ENCODE assay signal across 18 cellular contexts in genomic region chr1:41401899-41402298, GRCh38. TPM values are rescaled to one million over a fixed set of nuclear protein-coding genes. Genes with fewer than 3 reads are reported as not detected.
DNase-seq lines count a peak whose midpoint lies in the region; ATAC-seq, FAIRE-seq and TF ChIP-seq lines count a peak whose summit lies in the region.
"Had no signal": no experiment of that assay in that cellular context is flagged by ENCODE, and none has a peak within 500 bp of the region (broad histone marks: within the 10 kb centered on the region; RNA-seq: fewer than 3 reads in every experiment).

No MANE protein-coding gene starts in this region.

- no peak for TF ChIP-seq RAD21 in IMR-90 (IDR thresholded peaks at IDR 0.05; ENCODE audit: low read length)
- TF ChIP-seq RAD21 in Ishikawa (IDR thresholded peaks at IDR 0.05; ENCODE audit: low read depth): no peak
- no peak for TF ChIP-seq RAD21 in H1 (IDR thresholded peaks at IDR 0.05 in 1 of 2, conservative IDR thresholded peaks at IDR 0.05 in 1 of 2; ENCODE audit: low read depth in 2 of 2, low read length in 2 of 2)

- H4K5ac ChIP-seq in IMR-90 (ENCODE audit: low read depth, low read length): no peak overlapping the region
- no peak overlapping the region for H4K5ac ChIP-seq in H1 (ENCODE audit: insufficient read length, low read depth, low read length)

- DNase-seq in IMR-90: no peak
- no peak for DNase-seq in WTC11 (ENCODE audit: low spot score)
- no peak for DNase-seq in H1 (ENCODE audit: low read depth in 1 of 2, low spot score in 2 of 2)
- DNase-seq in central memory CD4-positive, alpha-beta T cell: no peak
- no peak for DNase-seq in NCI-H748 (lab: John Stamatoyannopoulos, UW; ENCODE audit: unreplicated experiment)
- DNase-seq in GM12892 (ENCODE audit: insufficient read length): no peak
- no peak for DNase-seq in GM23338 (ENCODE audit: low spot score)
- DNase-seq: C1 segment of cervical spinal cord; CD4-positive, alpha-beta memory T cell; DMS153; DND-41; GM23248; HCEC 1CT had no signal

- peaks cover 51% of the 10 kb centered on the region for H3K27me3 ChIP-seq in IMR-90 (ENCODE audit: control insufficient read depth, insufficient read depth, low read length)
- peaks cover 0 to 5% (median 2%) of the 10 kb centered on the region in 4 experiments; a peak in 2 of 7 replicates for H3K27me3 ChIP-seq in H1 (replicated peaks in 1 of 4; ENCODE audit: control insufficient read depth in 3 of 4, extremely low read depth in 1 of 4, insufficient read depth in 3 of 4, low read length in 3 of 4)
- H3K27me3 ChIP-seq in GM23338 (ENCODE audit: insufficient read depth): no peaks in the 10 kb centered on the region

- H2BK120ac ChIP-seq in IMR-90 (ENCODE audit: low read depth, low read length) (no peak overlapping the region), H1 (replicated peaks; ENCODE audit: low read depth, low read length) (no peak overlapping the region)

- H2BK15ac ChIP-seq in IMR-90 (ENCODE audit: low read depth, low read length) (no peak overlapping the region), H1 (ENCODE audit: low read length) (no peak overlapping the region)

- H3K4me2 ChIP-seq in IMR-90 (ENCODE audit: low read depth, low read length): no peak overlapping the region
- H3K4me2 ChIP-seq in H1 (ENCODE audit: insufficient read depth in 1 of 2, low read depth in 2 of 2, low read length in 2 of 2): no peak overlapping the region
- no peak overlapping the region for H3K4me2 ChIP-seq in GM23338

- H4K91ac ChIP-seq in IMR-90 (ENCODE audit: insufficient read depth, low read depth, low read length) (no peak overlapping the region), H1 (replicated peaks; ENCODE audit: insufficient read length, low read length) (no peak overlapping the region)

- intact Hi-C loops in IMR-90 (cut with micrococcal nuclease): no loop called here

- H2BK20ac ChIP-seq in IMR-90 (ENCODE audit: low read depth, low read length) (no peak overlapping the region), H1 (ENCODE audit: low read length) (no peak overlapping the region)

- TF ChIP-seq POLR2A in IMR-90 (IDR thresholded peaks at IDR 0.05; ENCODE audit: low read depth, low read length): no peak
- TF ChIP-seq POLR2A in H1 (IDR thresholded peaks at IDR 0.05; ENCODE audit: control extremely low read depth in 1 of 2, low read depth in 2 of 2, low read length in 2 of 2): no peak
- TF ChIP-seq POLR2A in GM12892 (IDR thresholded peaks at IDR 0.05; ENCODE audit: low read depth, low read length): no peak

- H3K18ac ChIP-seq in IMR-90 (ENCODE audit: low read depth, low read length) (no peak overlapping the region), H1 (ENCODE audit: extremely low read depth, low read length) (no peak overlapping the region)

- H4K20me1 ChIP-seq in IMR-90 (ENCODE audit: insufficient read depth, low read length) (no peaks in the 10 kb centered on the region), H1 (replicated peaks in 1 of 2; ENCODE audit: control insufficient read depth in 1 of 2, insufficient read depth in 2 of 2, low read length in 2 of 2) (no peaks in the 10 kb centered on the region), GM23338 (replicated peaks; ENCODE audit: insufficient read depth) (no peaks in the 10 kb centered on the region)

- H2BK12ac ChIP-seq in H1 (ENCODE audit: low read depth, low read length): no peak overlapping the region

- peaks cover 12% of the 10 kb centered on the region for H3K27me3 Mint-ChIP-seq in WTC11 (ENCODE audit: low read depth)
- H3K27me3 Mint-ChIP-seq in GM23338 (ENCODE audit: insufficient read depth, low read depth, poor library complexity): peaks cover 9% of the 10 kb centered on the region

- H3K9me1 ChIP-seq in IMR-90 (ENCODE audit: insufficient read depth, low read length): no peaks in the 10 kb centered on the region

- H3K14ac ChIP-seq in IMR-90 (replicated peaks; ENCODE audit: low read depth, low read length) (no peak overlapping the region), H1 (ENCODE audit: insufficient read length) (no peak overlapping the region)

- FAIRE-seq in H1 (lab: Jason Lieb, UNC) (no peak), GM12892 (lab: Jason Lieb, UNC) (no peak)
- FAIRE-seq: D721Med, G401.6, GM19239, H54 had no signal

- H3K79me1 ChIP-seq in IMR-90 (ENCODE audit: low read depth in 1 of 2, low read length in 2 of 2): no peaks in the 10 kb centered on the region
- no peaks in the 10 kb centered on the region for H3K79me1 ChIP-seq in H1 (ENCODE audit: low read depth, low read length)

- H2AK9ac ChIP-seq in IMR-90 (replicated peaks; ENCODE audit: low read depth, low read length, poor library complexity): no peak overlapping the region

- H3K4me1 Mint-ChIP-seq in WTC11: peaks cover 28% of the 10 kb centered on the region
- H3K4me1 Mint-ChIP-seq in GM23338: peaks cover 33% of the 10 kb centered on the region
- H3K4me1 Mint-ChIP-seq: CD4-positive, alpha-beta memory T cell had no signal

- H4K8ac ChIP-seq in IMR-90 (ENCODE audit: low read depth in 2 of 2, low read length in 2 of 2) (no peak overlapping the region), H1 (ENCODE audit: extremely low read depth, insufficient read depth, low read length) (no peak overlapping the region)

- no peak overlapping the region for H3K27ac Mint-ChIP-seq in WTC11
- no peak overlapping the region for H3K27ac Mint-ChIP-seq in GM23338
- H3K27ac Mint-ChIP-seq: CD4-positive, alpha-beta memory T cell had no signal

- no peak overlapping the region for H2BK5ac ChIP-seq in IMR-90 (ENCODE audit: low read depth, low read length, poor library complexity, severe bottlenecking)
- H2BK5ac ChIP-seq in H1 (ENCODE audit: low read depth, low read length): no peak overlapping the region

- no peaks in the 10 kb centered on the region for H3F3A ChIP-seq in GM23338 (replicated peaks; ENCODE audit: low read depth)

- BruUV-seq in IMR-90 (replicated peaks; lab: Mats Ljungman, UMichigan): no TSS peak

- H3K23ac ChIP-seq in IMR-90 (ENCODE audit: low read depth, low read length) (no peak overlapping the region), H1 (ENCODE audit: insufficient read length) (no peak overlapping the region)

- H3K4me3 ChIP-seq in IMR-90 (ENCODE audit: insufficient read depth, low read depth, low read length) (no peak overlapping the region), H1 (ENCODE audit: extremely low read depth in 1 of 4, insufficient read depth in 2 of 4, low read depth in 3 of 4, low read length in 4 of 4) (no peak overlapping the region), GM23338 (no peak overlapping the region)
- H3K4me3 ChIP-seq: GM23248 had no signal

- H3K4me1 ChIP-seq in IMR-90 (ENCODE audit: control insufficient read depth, insufficient read depth, low read length) (no peaks in the 10 kb centered on the region), H1 (replicated peaks in 1 of 4; ENCODE audit: control insufficient read depth in 3 of 4, insufficient read depth in 4 of 4, low read length in 3 of 4) (peaks cover 0 to 24% (median 14%) of the 10 kb centered on the region in 4 experiments; a peak in 6 of 7 replicates), GM23338 (ENCODE audit: insufficient read depth) (peaks cover 23% of the 10 kb centered on the region)

- H3K9me2 ChIP-seq in GM23338 (ENCODE audit: insufficient read depth): no peaks in the 10 kb centered on the region

- no peak overlapping the region for H3K9ac ChIP-seq in IMR-90 (ENCODE audit: low read depth, low read length)
- H3K9ac ChIP-seq in H1 (replicated peaks in 1 of 4; ENCODE audit: extremely low read depth in 1 of 4, low read depth in 3 of 4, low read length in 3 of 4): no peak overlapping the region
- H3K9ac ChIP-seq: GM23248 had no signal

- H2AK5ac ChIP-seq in IMR-90 (ENCODE audit: low read depth, low read length): no peak overlapping the region
- no peak overlapping the region for H2AK5ac ChIP-seq in H1 (ENCODE audit: low read depth, low read length)

- TF ChIP-seq CTCF in IMR-90 (conservative IDR thresholded peaks at IDR 0.05; ENCODE audit: low read depth, low read length): no peak
- no peak for TF ChIP-seq CTCF in WTC11 (IDR thresholded peaks at IDR 0.05)
- no peak for TF ChIP-seq CTCF in H1 (IDR thresholded peaks at IDR 0.05; ENCODE audit: control extremely low read depth in 1 of 3, insufficient read depth in 1 of 3, low read depth in 1 of 3, low read length in 3 of 3)
- no peak for TF ChIP-seq CTCF in GM23338 (conservative IDR thresholded peaks at IDR 0.05; ENCODE audit: low read depth in 2 of 2)

- no peak overlapping the region for H3K4me3 Mint-ChIP-seq in WTC11
- no peak overlapping the region for H3K4me3 Mint-ChIP-seq in GM23338
- H3K4me3 Mint-ChIP-seq: CD4-positive, alpha-beta memory T cell had no signal

- H3K23me2 ChIP-seq in H1 (ENCODE audit: low read depth, low read length): peaks cover 2% of the 10 kb centered on the region; the same call in 1 of the 2 replicates

- H3K9me3 Mint-ChIP-seq in WTC11 (peaks cover 6% of the 10 kb centered on the region), GM23338 (peaks cover 9% of the 10 kb centered on the region; the same call in 2 of the 3 replicates)

- H3K4ac ChIP-seq in IMR-90 (ENCODE audit: low read depth, low read length) (no peak overlapping the region), H1 (replicated peaks; ENCODE audit: insufficient read length, low read depth, low read length) (no peak overlapping the region)

- H3K79me2 ChIP-seq in H1 (ENCODE audit: control insufficient read depth in 1 of 2, insufficient read depth in 2 of 2, low read length in 2 of 2) (no peaks in the 10 kb centered on the region), GM23338 (replicated peaks; ENCODE audit: insufficient read depth) (no peaks in the 10 kb centered on the region)

- TF ChIP-seq EP300 in Ishikawa (IDR thresholded peaks at IDR 0.05; ENCODE audit: borderline replicate concordance) (no peak), H1 (IDR thresholded peaks at IDR 0.05; ENCODE audit: borderline replicate concordance in 1 of 2, low read depth in 2 of 2, low read length in 2 of 2) (no peak)

- no CpG with 5 or more reads among the region's 2 CpGs for WGBS in IMR-90 (ENCODE audit: extremely low coverage in 2 of 2, insufficient read length in 1 of 2), 2 experiments
- WGBS in H1 (ENCODE audit: extremely low coverage in 1 of 2, insufficient coverage in 1 of 2, insufficient read length in 1 of 2, insufficient replicate concordance in 2 of 2, low coverage in 1 of 2, low lambda C conversion rate in 2 of 2, missing lambda C conversion rate in 1 of 2), 2 experiments: 88% methylated on average over 2 of the region's 2 CpGs; no CpG with 5 or more reads in 1 of the 2 experiments

- no peak overlapping the region for H3K56ac ChIP-seq in IMR-90 (ENCODE audit: extremely low read depth, insufficient read depth, low read length)
- no peak overlapping the region for H3K56ac ChIP-seq in H1 (replicated peaks; ENCODE audit: insufficient read length, low read depth, low read length)

- POLR2A ChIA-PET in IMR-90 (lab: Charles Lee; ENCODE audit: unreplicated experiment): no interaction called here
- POLR2A ChIA-PET in WTC11 (lab: Charles Lee): no interaction called here
- POLR2A ChIA-PET in H1 (lab: Charles Lee; ENCODE audit: partially characterized antibody): interaction anchor here (0.9 to 1.4 kb wide), 2 partner anchors 13 to 30 kb away, joined by 3 read pairs; no protein-coding TSS in a partner anchor

- H3K36me3 Mint-ChIP-seq in WTC11: peaks cover 3% of the 10 kb centered on the region; the same call in 1 of the 2 replicates
- peaks cover 4% of the 10 kb centered on the region; the same call in 1 of the 3 replicates for H3K36me3 Mint-ChIP-seq in GM23338 (ENCODE audit: low read depth)
- H3K36me3 Mint-ChIP-seq: CD4-positive, alpha-beta memory T cell had no signal

- CTCF ChIA-PET in IMR-90 (lab: Yijun Ruan, JAX): no interaction called here
- CTCF ChIA-PET in WTC11 (lab: Charles Lee): interaction anchor here (0.7 to 1.5 kb wide), 4 partner anchors 41 to 119 kb away, joined by 3 to 11 read pairs (median 3); partner anchors contain the start of gene FOXO6
- CTCF ChIA-PET in H1 (lab: Charles Lee; ENCODE audit: partially characterized antibody): interaction anchor here (0.7 to 16.9 kb wide), 9 partner anchors 11 to 71 kb away, joined by 3 to 247 read pairs (median 5); no protein-coding TSS in a partner anchor

- ATAC-seq in IMR-90 (ENCODE audit: low read depth) (no peak), WTC11 (0 out of 2 replicates have a peak, but pooled peaks have one; percentile 13), GM23338 (no peak)

- H2AFZ ChIP-seq in IMR-90 (replicated peaks; ENCODE audit: low read length, poor library complexity) (no peak overlapping the region), H1 (ENCODE audit: low read length) (no peak overlapping the region), GM23338 (no peak overlapping the region)
- H2AFZ ChIP-seq: GM23248 had no signal

- no peak overlapping the region for H3K27ac ChIP-seq in IMR-90 (ENCODE audit: insufficient read depth, low read length)
- H3K27ac ChIP-seq in H1 (ENCODE audit: low read depth, low read length): no peak overlapping the region
- no peak overlapping the region for H3K27ac ChIP-seq in GM23338 (ENCODE audit: low read depth)
- H3K27ac ChIP-seq: GM23248 had no signal

- dilution Hi-C loops in IMR-90 (cut with HindIII; ENCODE audit: low sequenced_read_pairs, unreplicated experiment): no loop called here

- H3K9me3 ChIP-seq in IMR-90 (ENCODE audit: control insufficient read depth, insufficient read depth, low read length) (peaks cover 3% of the 10 kb centered on the region), H1 (ENCODE audit: insufficient read depth in 2 of 2, low read depth in 1 of 2, low read length in 1 of 2) (no peaks in the 10 kb centered on the region)

- in situ Hi-C loops in IMR-90 (cut with MboI; ENCODE audit: low sequenced_read_pairs): loop anchor here (25.0 kb wide), 1 partner anchor 365 kb away; no protein-coding TSS in a partner anchor

- H3K36me3 ChIP-seq in IMR-90 (ENCODE audit: control insufficient read depth, insufficient read depth, low read length): no peaks in the 10 kb centered on the region
- no peaks in the 10 kb centered on the region for H3K36me3 ChIP-seq in H1 (ENCODE audit: control insufficient read depth in 2 of 4, insufficient read depth in 4 of 4, low read length in 3 of 4)
- no peaks in the 10 kb centered on the region for H3K36me3 ChIP-seq in GM23338 (ENCODE audit: insufficient read depth)

RNA-seq across cellular contexts. Expression of gene FOXO6, which starts 40.7 kb away (rescaled TPM):
- total RNA-seq in IMR-90 (2012; rRNA removed) (not detected in 2 replicates), WTC11 (2021) (5.4 to 7.4 TPM (median 7.0 TPM) in 3 replicates)
- polyA plus RNA-seq in IMR-90 (2012; rRNA removed) (not detected in 2 replicates), H1 (2011; rRNA removed) (0.59 and 1.2 TPM in 2 replicates), GM23338 (2016; fragmentation: Nextera tagmentation; extraction: Ambion mirVana) (0.66 and 0.68 TPM in 2 replicates)
- polyA plus RNA-seq in IMR-90 (2012; cell fraction: cytosol; rRNA removed): not detected in 2 replicates
- 0.03 TPM in 1 of 2 replicates, not detected in the other for polyA plus RNA-seq in IMR-90 (2012; cell fraction: nucleus; rRNA removed; ENCODE audit: low replicate concordance)
- total RNA-seq in H1 (2021; fragmentation: NEBNext Ultra II Directional; extraction: Animal tissue kit (Norgen Biotek cat#: 25700)): 3.0 and 3.8 TPM in 2 replicates
- polyA plus RNA-seq in H1 (2011; cell fraction: cytosol; rRNA removed): 0.52 TPM
- polyA plus RNA-seq in H1 (2011; cell fraction: nucleus; rRNA removed): 1.8 TPM
- polyA plus RNA-seq in H1 (2012, experiment 1 of 2): 2.2 to 4.1 TPM (median 3.4 TPM) in 4 replicates
- 1.4 TPM for polyA plus RNA-seq in H1 (2012, experiment 2 of 2)
- polyA plus RNA-seq in H1 (2013, experiment 1 of 2): 1.9 TPM
- polyA plus RNA-seq in H1 (2013, experiment 2 of 2): 1.8 TPM
- polyA minus RNA-seq in H1 (2011; rRNA and poly(A)+ RNA removed): 0.27 and 0.54 TPM in 2 replicates
- polyA minus RNA-seq in H1 (2011; cell fraction: cytosol; rRNA and poly(A)+ RNA removed): 2.3 TPM
- 2.8 TPM for polyA minus RNA-seq in H1 (2011; cell fraction: nucleus; rRNA and poly(A)+ RNA removed)
- not detected for polyA plus RNA-seq in GM12892 (2012; ENCODE audit: missing spikeins)
- 4.2 and 4.5 TPM in 2 replicates for total RNA-seq in GM23338 (2014; rRNA removed; shearing (Covaris generic))
- total RNA-seq: CD4-positive, alpha-beta memory T cell; GM23248 had no signal
- polyA plus RNA-seq: CD4-positive, alpha-beta memory T cell; GM23248 had no signal
